Comparison of ENCODE assay signal across 11 cellular contexts in the genomic region with DNA sequence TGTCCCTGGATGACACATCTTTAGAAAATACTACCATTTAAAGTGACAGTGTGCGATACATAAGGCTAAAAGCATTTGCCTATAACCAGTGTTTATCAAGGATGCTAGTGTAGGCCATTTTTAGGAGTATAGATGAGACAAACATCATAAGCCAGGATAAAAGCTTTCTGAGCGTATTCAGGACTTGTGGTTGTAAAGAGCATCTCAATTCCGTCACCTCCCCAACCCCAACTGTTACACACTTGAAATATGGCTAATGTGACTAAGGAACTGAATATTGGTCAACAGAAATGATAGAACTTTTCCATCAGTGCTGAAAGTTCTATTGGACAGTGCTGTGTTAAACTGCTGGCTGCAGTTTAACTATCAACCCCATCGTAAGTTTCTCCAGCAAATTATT. TPM values are rescaled to one million over a fixed set of nuclear protein-coding genes. Genes with fewer than 3 reads are reported as not detected.
A peak's percentile ranks its signal among the peaks of the same experiment; 100 is the strongest.
DNase-seq lines count a peak whose midpoint lies in the region; ATAC-seq and TF ChIP-seq lines count a peak whose summit lies in the region.
"Had no signal": no experiment of that assay in that cellular context is flagged by ENCODE, and none has a peak within 500 bp of the region (broad histone marks: within the 10 kb centered on the region; RNA-seq: fewer than 3 reads in every experiment).

No MANE protein-coding gene starts in this region.

- H3K36me3 ChIP-seq in PC-3 (ENCODE audit: low read depth, low read length): no peaks in the 10 kb centered on the region
- no peaks in the 10 kb centered on the region for H3K36me3 ChIP-seq in skeletal muscle satellite cell (ENCODE audit: insufficient read depth, low read length)

- no peaks in the 10 kb centered on the region for H3F3A ChIP-seq in PC-3 (ENCODE audit: low read length, unreplicated experiment)

- CTCF ChIA-PET in PC-3 (lab: Charles Lee): no interaction called here

- peaks cover 52% of the 10 kb centered on the region for H3K36me3 Mint-ChIP-seq in T-helper 1 cell treated with Interleukin-12 subunit alpha and Interleukin-12 subunit beta and Interleukin-4 antibody, amounts not matched to agents 30 μg/mL and 1 μg/mL, for 36 hours (ENCODE audit: low read depth)

- H3K27ac ChIP-seq in PC-3 (ENCODE audit: low read length): no peak overlapping the region

- POLR2A ChIA-PET in PC-3 (lab: Charles Lee; ENCODE audit: unreplicated experiment): no interaction called here

- H3K27me3 ChIP-seq in PC-3 (ENCODE audit: low read length): no peaks in the 10 kb centered on the region
- H3K27me3 ChIP-seq in skeletal muscle satellite cell (ENCODE audit: control insufficient read depth, insufficient read depth, low read length): no peaks in the 10 kb centered on the region
- H3K27me3 ChIP-seq: upper lobe of left lung had no signal

- no TSS peak for BruUV-seq in PC-3 (replicated peaks; lab: Mats Ljungman, UMichigan)

- peak overlapping the region; percentile 89 for H3K4me3 Mint-ChIP-seq in T-helper 1 cell treated with Interleukin-12 subunit alpha and Interleukin-12 subunit beta and Interleukin-4 antibody, amounts not matched to agents 30 μg/mL and 1 μg/mL, for 36 hours

- peaks cover 47% of the 10 kb centered on the region for H3K4me1 Mint-ChIP-seq in T-helper 1 cell treated with Interleukin-12 subunit alpha and Interleukin-12 subunit beta and Interleukin-4 antibody, amounts not matched to agents 30 μg/mL and 1 μg/mL, for 36 hours (ENCODE audit: low read depth)

- H4K20me1 ChIP-seq in PC-3 (ENCODE audit: low read length): 0 out of 2 replicates have a peak, but pooled peaks cover 8% of the 10 kb centered on the region

- DNase-seq in T-helper 1 cell (no peak), PC-3 (no peak), fibroblast of the aortic adventitia (ENCODE audit: low read depth) (no peak), SHP77 (lab: John Stamatoyannopoulos, UW) (no peak)
- DNase-seq: left ventricle myocardium superior, NCI-H2081, upper lobe of left lung had no signal

- TF ChIP-seq CTCF in PC-3 (conservative IDR thresholded peaks at IDR 0.05; ENCODE audit: low read depth, low read length) (no peak), fibroblast of the aortic adventitia (IDR thresholded peaks at IDR 0.05; ENCODE audit: insufficient read depth, low read length) (no peak)

- H3K79me2 ChIP-seq in PC-3 (ENCODE audit: low read length): peaks cover 89% of the 10 kb centered on the region

- H3K9me3 Mint-ChIP-seq in T-helper 1 cell treated with Interleukin-12 subunit alpha and Interleukin-12 subunit beta and Interleukin-4 antibody, amounts not matched to agents 30 μg/mL and 1 μg/mL, for 36 hours: no peaks in the 10 kb centered on the region

- H3K4me3 ChIP-seq in PC-3 (ENCODE audit: low read length) (peak overlapping the region; percentile 27; the same call in 1 of the 2 replicates), fibroblast of the aortic adventitia (ENCODE audit: low read depth, low read length) (peak overlapping the region; percentile 70), skeletal muscle satellite cell (ENCODE audit: low read length) (no peak overlapping the region)

- H3K4me2 ChIP-seq in PC-3 (ENCODE audit: low read length) (peak overlapping the region; percentile 85), skeletal muscle satellite cell (ENCODE audit: low read length) (peak overlapping the region; percentile 90)

- H3K9ac ChIP-seq in PC-3 (ENCODE audit: low read length): no peak overlapping the region
- no peak overlapping the region for H3K9ac ChIP-seq in skeletal muscle satellite cell (ENCODE audit: low read depth, low read length)

- H3K4me1 ChIP-seq in PC-3 (ENCODE audit: insufficient read depth, low read length) (peaks cover 36% of the 10 kb centered on the region), skeletal muscle satellite cell (ENCODE audit: control insufficient read depth, insufficient read depth, low read length) (peaks cover 50% of the 10 kb centered on the region)

- ATAC-seq in PC-3 (no peak), HG03196 (IDR thresholded peaks at IDR 0.05; ENCODE audit: unreplicated experiment) (no peak), GM19395 (IDR thresholded peaks at IDR 0.05; ENCODE audit: unreplicated experiment) (no peak)
- ATAC-seq: left ventricle myocardium superior had no signal

- no peaks in the 10 kb centered on the region for H3K27me3 Mint-ChIP-seq in T-helper 1 cell treated with Interleukin-12 subunit alpha and Interleukin-12 subunit beta and Interleukin-4 antibody, amounts not matched to agents 30 μg/mL and 1 μg/mL, for 36 hours (ENCODE audit: low read depth)

- H3K27ac Mint-ChIP-seq in T-helper 1 cell treated with Interleukin-12 subunit alpha and Interleukin-12 subunit beta and Interleukin-4 antibody, amounts not matched to agents 30 μg/mL and 1 μg/mL, for 36 hours: no peak overlapping the region

- H3K9me3 ChIP-seq in PC-3 (ENCODE audit: low read length): no peaks in the 10 kb centered on the region
- H3K9me3 ChIP-seq in skeletal muscle satellite cell (replicated peaks; ENCODE audit: low read length): no peaks in the 10 kb centered on the region
- H3K9me3 ChIP-seq: upper lobe of left lung had no signal

- no peaks in the 10 kb centered on the region for H3K9me2 ChIP-seq in PC-3 (replicated peaks; ENCODE audit: low read length)

- intact Hi-C loops in PC-3 (cut with micrococcal nuclease): loop anchor here (10.0 kb wide), 2 partner anchors 123 to 183 kb away; no protein-coding TSS in a partner anchor

- H2AFZ ChIP-seq in PC-3 (ENCODE audit: low read length): no peak overlapping the region

RNA-seq across cellular contexts. Expression of gene SNX18, which starts 4.5 kb away (rescaled TPM):
- 14.3 and 16.5 TPM in 2 replicates for total RNA-seq in PC-3 (2014; rRNA removed)
- 38.8 and 44.7 TPM in 2 replicates for total RNA-seq in fibroblast of the aortic adventitia (ENCODE audit: low replicate concordance)
- 18.3 and 25.1 TPM in 2 replicates for total RNA-seq in skeletal muscle satellite cell (2012; rRNA removed)
